9 cellular contexts compared by ENCODE assay signal in the genomic region with DNA sequence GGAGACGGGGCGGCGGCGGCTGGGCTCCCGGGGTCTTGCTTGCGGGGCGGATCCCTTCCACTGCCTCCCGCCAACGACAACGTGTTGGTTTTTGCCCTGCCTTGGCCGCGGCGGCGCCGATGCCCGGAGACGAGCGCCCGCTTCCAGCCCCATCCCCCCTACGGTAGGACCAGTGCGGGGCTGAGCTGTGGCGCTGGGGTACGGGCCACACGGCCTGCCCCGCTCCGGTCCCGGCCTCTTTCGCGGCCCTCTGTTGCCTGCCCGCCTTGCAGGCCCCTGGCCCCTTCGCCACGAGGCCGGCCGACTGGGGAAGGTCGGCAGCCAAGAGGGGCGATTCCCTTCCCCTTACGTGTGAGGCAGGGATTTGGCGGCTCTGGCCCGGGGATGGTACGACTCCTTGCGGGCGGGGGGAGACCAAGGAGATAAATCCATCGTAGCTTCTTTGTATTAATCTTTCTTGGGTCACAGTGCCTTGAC. TPM values are rescaled to one million over a fixed set of nuclear protein-coding genes. Genes with fewer than 3 reads are reported as not detected.
DNase-seq lines count a peak whose midpoint lies in the region; ATAC-seq, FAIRE-seq and TF ChIP-seq lines count a peak whose summit lies in the region.
"Had no signal": no experiment of that assay in that cellular context is flagged by ENCODE, and none has a peak within 500 bp of the region (broad histone marks: within the 10 kb centered on the region; RNA-seq: fewer than 3 reads in every experiment).

No MANE protein-coding gene starts in this region.

- no peaks in the 10 kb centered on the region for H3K9me3 ChIP-seq in endothelial cell of umbilical vein (replicated peaks; ENCODE audit: control insufficient read depth, insufficient read depth, low read length)
- no peaks in the 10 kb centered on the region for H3K9me3 ChIP-seq in mucosa of descending colon

- peak overlapping the region; percentile 82 to 91 for H3K4me3 Mint-ChIP-seq in stimulated activated naive CD8-positive, alpha-beta T cell treated with anti-CD3 and anti-CD28 coated beads, Interleukin-15, amount 100 ng/mL, for 72 hours

- H3K27me3 Mint-ChIP-seq in stimulated activated naive CD8-positive, alpha-beta T cell treated with anti-CD3 and anti-CD28 coated beads, Interleukin-15, amount 100 ng/mL, for 72 hours, result no peaks in the 10 kb centered on the region

- no peak overlapping the region for H2AFZ ChIP-seq in endothelial cell of umbilical vein (ENCODE audit: low read depth, low read length)

- no peak for FAIRE-seq in endothelial cell of umbilical vein (lab: Jason Lieb, UNC)
- FAIRE-seq: endometrium had no signal

- no TSS peak for BruUV-seq in endothelial cell of umbilical vein (replicated peaks; lab: Mats Ljungman, UMichigan)

- TF ChIP-seq CTCF in endothelial cell of umbilical vein (IDR thresholded peaks at IDR 0.05; ENCODE audit: extremely low read depth in 1 of 2, insufficient read depth in 1 of 2, low read depth in 1 of 2, low read length in 2 of 2), result no peak
- TF ChIP-seq CTCF in mucosa of descending colon (IDR thresholded peaks at IDR 0.05), result no peak

- peak overlapping the region; percentile 84 for H3K27ac ChIP-seq in endothelial cell of umbilical vein (ENCODE audit: insufficient read depth, low read depth, low read length)

- H3K4me1 Mint-ChIP-seq in stimulated activated naive CD8-positive, alpha-beta T cell treated with anti-CD3 and anti-CD28 coated beads, Interleukin-15, amount 100 ng/mL, for 72 hours, result peaks cover 50% of the 10 kb centered on the region

- no peaks in the 10 kb centered on the region for H3K9me1 ChIP-seq in endothelial cell of umbilical vein (replicated peaks; ENCODE audit: control insufficient read depth, extremely low read depth, insufficient read depth, low read length)

- dilution Hi-C loops in endothelial cell of umbilical vein (cut with MboI; ENCODE audit: extremely low pct_ligation_motif_present, low sequenced_read_pairs), result no loop called here

- intact Hi-C loops in endothelial cell of umbilical vein (cut with micrococcal nuclease) (loop anchor here (1.0 to 5.0 kb wide), 5 partner anchors 11 to 108 kb away; a partner anchor contains a TSS), mucosa of descending colon (cut with DNase I, micrococcal nuclease) (no loop called here)

- TF ChIP-seq POLR2A in endothelial cell of umbilical vein (IDR thresholded peaks at IDR 0.05; ENCODE audit: low read depth, low read length), result no peak

- peaks cover 54% of the 10 kb centered on the region for H3K79me2 ChIP-seq in endothelial cell of umbilical vein (ENCODE audit: control insufficient read depth, insufficient read depth, low read length)

- peaks cover 2% of the 10 kb centered on the region for H4K20me1 ChIP-seq in endothelial cell of umbilical vein (replicated peaks; ENCODE audit: control insufficient read depth, extremely low read depth, insufficient read depth, low read length)

- peak overlapping the region; percentile 85 for H3K4me2 ChIP-seq in endothelial cell of umbilical vein (ENCODE audit: insufficient read depth, low read length)

- CTCF ChIA-PET in endothelial cell of umbilical vein (lab: Charles Lee), result interaction anchor here (0.6 to 2.5 kb wide), 7 partner anchors 9 to 91 kb away, joined by 3 to 14 read pairs (median 5); a partner anchor contains a TSS

- POLR2A ChIA-PET in endothelial cell of umbilical vein (lab: Charles Lee), result interaction anchor here (0.7 to 1.0 kb wide), 2 partner anchors 13 to 60 kb away, joined by 3 read pairs; no protein-coding TSS in a partner anchor

- peaks cover 33% of the 10 kb centered on the region for H3K4me1 ChIP-seq in endothelial cell of umbilical vein (ENCODE audit: control insufficient read depth, extremely low read depth, insufficient read depth, low read length)
- peaks cover 50% of the 10 kb centered on the region for H3K4me1 ChIP-seq in mucosa of descending colon (ENCODE audit: low read depth)

- ATAC-seq in GM21529 (IDR thresholded peaks at IDR 0.05; ENCODE audit: unreplicated experiment) (peak; percentile 21), mucosa of descending colon (peak; percentile 32)
- ATAC-seq in stimulated activated naive CD8-positive, alpha-beta T cell treated with anti-CD3 and anti-CD28 coated beads, Interleukin-15, amount 100 ng/mL, for 72 hours, result peak; percentile 65

- H3K27ac Mint-ChIP-seq in stimulated activated naive CD8-positive, alpha-beta T cell treated with anti-CD3 and anti-CD28 coated beads, Interleukin-15, amount 100 ng/mL, for 72 hours, result peak overlapping the region; percentile 94 to 98

- H3K9ac ChIP-seq in endothelial cell of umbilical vein (replicated peaks; ENCODE audit: extremely low read depth, insufficient read depth, low read length), result peak overlapping the region; percentile 99

- H3K27me3 ChIP-seq in endothelial cell of umbilical vein (ENCODE audit: control insufficient read depth in 2 of 2, insufficient read depth in 2 of 2, low read length in 2 of 2), result no peaks in the 10 kb centered on the region

- H3K9me3 Mint-ChIP-seq in stimulated activated naive CD8-positive, alpha-beta T cell treated with anti-CD3 and anti-CD28 coated beads, Interleukin-15, amount 100 ng/mL, for 72 hours, result no peaks in the 10 kb centered on the region

- peak overlapping the region; percentile 83 for H3K4me3 ChIP-seq in Jurkat, Clone E6-1 (ENCODE audit: low read length)
- H3K4me3 ChIP-seq in endothelial cell of umbilical vein (replicated peaks in 1 of 3; ENCODE audit: insufficient read depth in 1 of 3, low read depth in 1 of 3, low read length in 3 of 3), result peak overlapping the region; percentile 72 to 98 (median 95)
- peak overlapping the region; percentile 91 for H3K4me3 ChIP-seq in mucosa of descending colon

- no peaks in the 10 kb centered on the region for H3K36me3 ChIP-seq in endothelial cell of umbilical vein (ENCODE audit: control insufficient read depth in 2 of 2, extremely low read depth in 1 of 2, insufficient read depth in 2 of 2, low read length in 2 of 2)
- no peaks in the 10 kb centered on the region for H3K36me3 ChIP-seq in mucosa of descending colon (ENCODE audit: low read depth)

- DNase-seq in EH (ENCODE audit: low read depth), result peak; percentile 64
- DNase-seq in Jurkat, Clone E6-1 (ENCODE audit: low read depth, low spot score), result no peak
- peak; percentile 14 to 25 for DNase-seq in activated CD4-positive, alpha-beta T cell treated with anti-CD3 and anti-CD28 coated beads, Interleukin-2, amount 50 U/mL, for 24 hours (ENCODE audit: low read depth in 1 of 2, low spot score in 1 of 2)
- peak; percentile 69 for DNase-seq in endothelial cell of umbilical vein (ENCODE audit: low read depth, low spot score)
- DNase-seq in mucosa of descending colon, result peak in 2 of 3 donors; percentile 50 to 69
- DNase-seq in stimulated activated naive CD8-positive, alpha-beta T cell treated with anti-CD3 and anti-CD28 coated beads, Interleukin-15, amount 100 ng/mL, for 72 hours, result no peak
- no peak for DNase-seq in NCI-H187 treated with DMSO at 0.1 percent for 48 hours (lab: John Stamatoyannopoulos, UW)

TF ChIP-seq in endothelial cell of umbilical vein, 7 proteins besides CTCF, POLR2A, EP300 and RAD21:
- TF ChIP-seq GATA2 (IDR thresholded peaks at IDR 0.05; ENCODE audit: insufficient read depth, insufficient read length, low read depth, low read length) (no peak), POLR2AphosphoS5 (IDR thresholded peaks at IDR 0.05; ENCODE audit: insufficient read depth, low read depth, low read length) (no peak), MYC (IDR thresholded peaks at IDR 0.05; ENCODE audit: low read depth, low read length) (no peak), FOS (IDR thresholded peaks at IDR 0.05; ENCODE audit: borderline replicate concordance, insufficient read depth, low read length) (no peak), JUN (IDR thresholded peaks at IDR 0.05; ENCODE audit: borderline replicate concordance, insufficient read depth, insufficient read length, low read depth) (no peak), EZH2 (IDR thresholded peaks at IDR 0.05; ENCODE audit: borderline replicate concordance, low read depth, low read length, severe bottlenecking) (no peak)
- TF ChIP-seq, protein P1, sequence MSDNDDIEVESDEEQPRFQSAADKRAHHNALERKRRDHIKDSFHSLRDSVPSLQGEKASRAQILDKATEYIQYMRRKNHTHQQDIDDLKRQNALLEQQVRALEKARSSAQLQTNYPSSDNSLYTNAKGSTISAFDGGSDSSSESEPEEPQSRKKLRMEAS (IDR thresholded peaks at IDR 0.05; ENCODE audit: insufficient read depth, insufficient read length), result no peak

RNA-seq across cellular contexts. Expression of a gene that starts 0.5 kb away (rescaled TPM):
- polyA plus RNA-seq in Jurkat, Clone E6-1 (2012; ENCODE audit: insufficient read depth, insufficient read length), result 294 TPM
- total RNA-seq in endothelial cell of umbilical vein (415 and 434 TPM in 2 replicates), mucosa of descending colon (100 to 1,000 TPM; 231 to 278 (median 274) TPM)
- 334 and 406 TPM in 2 replicates for polyA plus RNA-seq in endothelial cell of umbilical vein
- polyA plus RNA-seq in endothelial cell of umbilical vein (2011; cell fraction: cytosol; rRNA removed), result 342 and 346 TPM in 2 replicates
- polyA plus RNA-seq in endothelial cell of umbilical vein (2011; cell fraction: nucleus; rRNA removed), result 236 and 266 TPM in 2 replicates
- 288 and 322 TPM in 2 replicates for polyA plus RNA-seq in endothelial cell of umbilical vein (2012)
- polyA minus RNA-seq in endothelial cell of umbilical vein, result 356 and 377 TPM in 2 replicates
- polyA minus RNA-seq in endothelial cell of umbilical vein (2011; cell fraction: cytosol; rRNA and poly(A)+ RNA removed), result 143 TPM
- polyA minus RNA-seq in endothelial cell of umbilical vein (2011; cell fraction: nucleus; rRNA and poly(A)+ RNA removed), result 129 and 131 TPM in 2 replicates

RNA-seq across cellular contexts. Expression of a gene that starts 35.2 kb away (rescaled TPM):
- 2.2 TPM for polyA plus RNA-seq in Jurkat, Clone E6-1 (2012; ENCODE audit: insufficient read depth, insufficient read length)
- total RNA-seq in endothelial cell of umbilical vein (1.1 and 1.8 TPM in 2 replicates), mucosa of descending colon (1 to 10 TPM; 3.1 to 8.1 (median 6.9) TPM)
- polyA plus RNA-seq in endothelial cell of umbilical vein, result 0.57 and 1.0 TPM in 2 replicates
- 0.28 and 0.52 TPM in 2 replicates for polyA plus RNA-seq in endothelial cell of umbilical vein (2011; cell fraction: cytosol; rRNA removed)
- 3.3 and 3.8 TPM in 2 replicates for polyA plus RNA-seq in endothelial cell of umbilical vein (2011; cell fraction: nucleus; rRNA removed)
- 0.61 and 0.84 TPM in 2 replicates for polyA plus RNA-seq in endothelial cell of umbilical vein (2012)
- polyA minus RNA-seq in endothelial cell of umbilical vein, result 0.36 and 1.3 TPM in 2 replicates
- not detected for polyA minus RNA-seq in endothelial cell of umbilical vein (2011; cell fraction: cytosol; rRNA and poly(A)+ RNA removed)
- polyA minus RNA-seq in endothelial cell of umbilical vein (2011; cell fraction: nucleus; rRNA and poly(A)+ RNA removed), result 0.96 and 1.5 TPM in 2 replicates

Comparison
In these comparisons a context has a peak if more than half of its experiments do, and no peak if none do; other contexts are left out.
1. DNase-seq: peak in EH (single experiment), activated CD4-positive, alpha-beta T cell treated with anti-CD3 and anti-CD28 coated beads, Interleukin-2, amount 50 U/mL, for 24 hours (2 of 2), endothelial cell of umbilical vein (single experiment) and mucosa of descending colon (2 of 3); none in Jurkat, Clone E6-1 (single experiment), stimulated activated naive CD8-positive, alpha-beta T cell treated with anti-CD3 and anti-CD28 coated beads, Interleukin-15, amount 100 ng/mL, for 72 hours (0 of 2) and NCI-H187 treated with DMSO at 0.1 percent for 48 hours (single experiment).
2. Peak in every context shown above with its lines, with median percentiles within 50 percentile points of each other: ATAC-seq and H3K4me3 ChIP-seq.